ENCODE assay signal across 35 cellular contexts in the genomic region with DNA sequence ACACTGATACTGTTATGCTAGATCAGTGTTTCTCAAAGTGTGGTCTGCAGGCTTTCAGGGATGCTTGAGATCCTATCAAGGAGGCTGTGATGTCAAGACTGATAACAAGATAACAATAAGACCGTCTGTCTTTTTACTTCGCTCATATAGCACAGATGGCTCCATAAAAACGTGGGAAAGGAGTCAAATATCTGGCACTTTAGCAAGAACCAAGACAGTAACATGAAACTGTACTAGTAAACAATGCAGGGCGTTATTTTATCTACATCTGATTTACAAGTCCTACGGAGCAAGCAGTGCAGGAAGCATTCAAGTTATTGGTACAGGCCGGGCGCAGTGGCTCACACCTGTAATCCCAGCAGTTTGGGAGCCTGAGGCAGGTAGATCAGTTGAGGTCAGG. TPM values are rescaled to one million over a fixed set of nuclear protein-coding genes. Genes with fewer than 3 reads are reported as not detected.
"Had no signal": no experiment of that assay in that cellular context is flagged by ENCODE, and none has a peak within 500 bp of the region (broad histone marks: within the 10 kb centered on the region; RNA-seq: fewer than 3 reads in every experiment).

No MANE protein-coding gene starts in this region.

- H3K36me3 ChIP-seq: ascending aorta, cardiac muscle cell, SJCRH30 had no signal

- H3K4me1 ChIP-seq: ascending aorta, SJCRH30 had no signal

- H3K27me3 ChIP-seq: ascending aorta, cardiac muscle cell, SJCRH30 had no signal

- ATAC-seq: activated CD8-positive, alpha-beta T cell treated with anti-CD3 and anti-CD28 coated beads for 36 hours; activated T-cell treated with anti-CD3 and anti-CD28 coated beads, Interleukin-2, amount 50 U/mL, for 72 hours; activated T-helper 17 cell treated with anti-CD3 and anti-CD28 coated beads, Interleukin-2, amount 50 U/mL, for 72 hours; Panc1 had no signal

- H3K9me3 ChIP-seq: SJCRH30 had no signal

- H3K27ac Mint-ChIP-seq: activated CD4-positive, alpha-beta T cell treated with anti-CD3 and anti-CD28 coated beads, Interleukin-2, amount 10 ng/mL, durations not matched to agents 24 days and 14 days; activated CD8-positive, alpha-beta T cell treated with anti-CD3 and anti-CD28 coated beads for 36 hours; activated naive CD8-positive, alpha-beta T cell treated with anti-CD3 and anti-CD28 coated beads, Interleukin-2, amount 10 ng/mL, durations not matched to agents 7 days and 5 days; activated T-cell treated with anti-CD3 and anti-CD28 coated beads, Interleukin-2, amount 50 U/mL, for 72 hours; activated T-helper 17 cell treated with anti-CD3 and anti-CD28 coated beads, Interleukin-2, amount 50 U/mL, for 72 hours had no signal

- H3K4me3 Mint-ChIP-seq: activated CD4-positive, alpha-beta T cell treated with anti-CD3 and anti-CD28 coated beads, Interleukin-2, amount 10 ng/mL, durations not matched to agents 24 days and 14 days; activated CD8-positive, alpha-beta T cell treated with anti-CD3 and anti-CD28 coated beads for 36 hours; activated naive CD8-positive, alpha-beta T cell treated with anti-CD3 and anti-CD28 coated beads, Interleukin-2, amount 10 ng/mL, durations not matched to agents 7 days and 5 days; activated T-cell treated with anti-CD3 and anti-CD28 coated beads, Interleukin-2, amount 50 U/mL, for 72 hours; activated T-helper 17 cell treated with anti-CD3 and anti-CD28 coated beads, Interleukin-2, amount 50 U/mL, for 72 hours; central memory CD8-positive, alpha-beta T cell had no signal

- H3K9me3 Mint-ChIP-seq: activated CD4-positive, alpha-beta T cell treated with anti-CD3 and anti-CD28 coated beads, Interleukin-2, amount 10 ng/mL, durations not matched to agents 24 days and 14 days; activated naive CD8-positive, alpha-beta T cell treated with anti-CD3 and anti-CD28 coated beads, Interleukin-2, amount 10 ng/mL, durations not matched to agents 7 days and 5 days; activated T-helper 17 cell treated with anti-CD3 and anti-CD28 coated beads, Interleukin-2, amount 50 U/mL, for 72 hours; central memory CD8-positive, alpha-beta T cell had no signal

- H3K9ac ChIP-seq: KMS-11 had no signal

- H3K27ac ChIP-seq: ascending aorta, cardiac muscle cell, KMS-11, SJCRH30, SK-N-MC had no signal

- DNase-seq: activated CD4-positive, alpha-beta T cell treated with anti-CD3 and anti-CD28 coated beads, Interleukin-2, amount 10 ng/mL, durations not matched to agents 24 days and 14 days; activated CD4-positive, alpha-beta T cell treated with anti-CD3 and anti-CD28 coated beads, Interleukin-2, amount 50 U/mL, for 4 hours; activated CD8-positive, alpha-beta T cell treated with anti-CD3 and anti-CD28 coated beads for 36 hours; activated effector memory CD4-positive, alpha-beta T cell treated with anti-CD3 and anti-CD28 coated beads, Interleukin-2, amount 50 U/mL, for 16 hours; activated naive CD4-positive, alpha-beta T cell; activated naive CD4-positive, alpha-beta T cell treated with anti-CD3 and anti-CD28 coated beads, Interleukin-2, amount 50 U/mL, for 16 hours; activated naive CD8-positive, alpha-beta T cell treated with anti-CD3 and anti-CD28 coated beads, Interleukin-2, amount 10 ng/mL, durations not matched to agents 7 days and 5 days; activated T-cell treated with anti-CD3 and anti-CD28 coated beads, Interleukin-2, amount 50 U/mL, for 1 hour; activated T-cell treated with anti-CD3 and anti-CD28 coated beads, Interleukin-2, amount 50 U/mL, for 72 hours; amygdala; NCI-H1092 treated with DMSO at 0.1 percent for 48 hours; NCI-H1417; NCI-H146; NCI-H187; NCI-H2029 treated with DMSO at 0.1 percent for 48 hours; NCI-H510A treated with DMSO at 0.1 percent for 48 hours; NCI-H526 treated with DMSO at 0.1 percent for 48 hours; NCI-H774; SHP77; SJCRH30; T1000 had no signal

- H3K4me1 Mint-ChIP-seq: activated CD4-positive, alpha-beta T cell treated with anti-CD3 and anti-CD28 coated beads, Interleukin-2, amount 10 ng/mL, durations not matched to agents 24 days and 14 days; activated naive CD8-positive, alpha-beta T cell treated with anti-CD3 and anti-CD28 coated beads, Interleukin-2, amount 10 ng/mL, durations not matched to agents 7 days and 5 days; activated T-helper 17 cell treated with anti-CD3 and anti-CD28 coated beads, Interleukin-2, amount 50 U/mL, for 72 hours; central memory CD8-positive, alpha-beta T cell had no signal

- H3K4me3 ChIP-seq: ascending aorta, cardiac muscle cell, SJCRH30, SK-N-MC had no signal

- H3K36me3 Mint-ChIP-seq: activated naive CD8-positive, alpha-beta T cell treated with anti-CD3 and anti-CD28 coated beads, Interleukin-2, amount 10 ng/mL, durations not matched to agents 7 days and 5 days had no signal

- H3K4me2 ChIP-seq: KMS-11 had no signal

RNA-seq across cellular contexts. Expression of gene SPRR3, which starts 3.6 kb away (rescaled TPM):
- total RNA-seq: activated CD4-positive, alpha-beta T cell treated with anti-CD3 and anti-CD28 coated beads, Interleukin-2, amount 10 ng/mL, durations not matched to agents 24 days and 14 days; activated CD8-positive, alpha-beta memory T cell treated with anti-CD3 and anti-CD28 coated beads for 36 hours; activated CD8-positive, alpha-beta T cell treated with anti-CD3 and anti-CD28 coated beads for 36 hours; activated naive CD8-positive, alpha-beta T cell treated with anti-CD3 and anti-CD28 coated beads, Interleukin-2, amount 10 ng/mL, durations not matched to agents 7 days and 5 days; activated T-cell treated with anti-CD3 and anti-CD28 coated beads, Interleukin-2, amount 50 U/mL, for 72 hours; activated T-helper 17 cell treated with anti-CD3 and anti-CD28 coated beads, Interleukin-2, amount 50 U/mL, for 72 hours; cardiac muscle cell; LHCN-M2; M059J; RPMI7951; SJCRH30; T-helper 1 cell treated with Interleukin-12 subunit alpha and Interleukin-12 subunit beta and Interleukin-4 antibody, amounts not matched to agents 30 ng/mL and 1 ng/mL, for 36 hours; T-helper 2 cell treated with Interferon-gamma antibody and Interleukin-4, amounts not matched to agents 100 ng/mL and 5 ng/mL, for 36 hours had no signal
- polyA plus RNA-seq: cardiac muscle cell had no signal

RNA-seq across cellular contexts. Expression of gene SPRR1A, which starts 14.0 kb away (rescaled TPM):
- total RNA-seq: activated CD4-positive, alpha-beta T cell treated with anti-CD3 and anti-CD28 coated beads, Interleukin-2, amount 10 ng/mL, durations not matched to agents 24 days and 14 days; activated CD8-positive, alpha-beta memory T cell treated with anti-CD3 and anti-CD28 coated beads for 36 hours; activated CD8-positive, alpha-beta T cell treated with anti-CD3 and anti-CD28 coated beads for 36 hours; activated naive CD8-positive, alpha-beta T cell treated with anti-CD3 and anti-CD28 coated beads, Interleukin-2, amount 10 ng/mL, durations not matched to agents 7 days and 5 days; activated T-cell treated with anti-CD3 and anti-CD28 coated beads, Interleukin-2, amount 50 U/mL, for 72 hours; activated T-helper 17 cell treated with anti-CD3 and anti-CD28 coated beads, Interleukin-2, amount 50 U/mL, for 72 hours; ascending aorta; cardiac muscle cell; LHCN-M2; M059J; RPMI7951; SJCRH30; T-helper 1 cell treated with Interleukin-12 subunit alpha and Interleukin-12 subunit beta and Interleukin-4 antibody, amounts not matched to agents 30 ng/mL and 1 ng/mL, for 36 hours; T-helper 2 cell treated with Interferon-gamma antibody and Interleukin-4, amounts not matched to agents 100 ng/mL and 5 ng/mL, for 36 hours had no signal
- polyA plus RNA-seq: cardiac muscle cell had no signal

RNA-seq across cellular contexts. Expression of gene SPRR4, which starts 27.5 kb away (rescaled TPM):
- total RNA-seq: activated CD4-positive, alpha-beta T cell treated with anti-CD3 and anti-CD28 coated beads, Interleukin-2, amount 10 ng/mL, durations not matched to agents 24 days and 14 days; activated CD8-positive, alpha-beta memory T cell treated with anti-CD3 and anti-CD28 coated beads for 36 hours; activated CD8-positive, alpha-beta T cell treated with anti-CD3 and anti-CD28 coated beads for 36 hours; activated naive CD8-positive, alpha-beta T cell treated with anti-CD3 and anti-CD28 coated beads, Interleukin-2, amount 10 ng/mL, durations not matched to agents 7 days and 5 days; activated T-cell treated with anti-CD3 and anti-CD28 coated beads, Interleukin-2, amount 50 U/mL, for 72 hours; activated T-helper 17 cell treated with anti-CD3 and anti-CD28 coated beads, Interleukin-2, amount 50 U/mL, for 72 hours; ascending aorta; cardiac muscle cell; LHCN-M2; M059J; RPMI7951; SJCRH30; T-helper 1 cell treated with Interleukin-12 subunit alpha and Interleukin-12 subunit beta and Interleukin-4 antibody, amounts not matched to agents 30 ng/mL and 1 ng/mL, for 36 hours; T-helper 2 cell treated with Interferon-gamma antibody and Interleukin-4, amounts not matched to agents 100 ng/mL and 5 ng/mL, for 36 hours had no signal
- polyA plus RNA-seq: adipose tissue, cardiac muscle cell had no signal

RNA-seq across cellular contexts. Expression of gene SPRR1B, which starts 33.1 kb away (rescaled TPM):
- total RNA-seq: activated CD4-positive, alpha-beta T cell treated with anti-CD3 and anti-CD28 coated beads, Interleukin-2, amount 10 ng/mL, durations not matched to agents 24 days and 14 days; activated CD8-positive, alpha-beta memory T cell treated with anti-CD3 and anti-CD28 coated beads for 36 hours; activated CD8-positive, alpha-beta T cell treated with anti-CD3 and anti-CD28 coated beads for 36 hours; activated naive CD8-positive, alpha-beta T cell treated with anti-CD3 and anti-CD28 coated beads, Interleukin-2, amount 10 ng/mL, durations not matched to agents 7 days and 5 days; activated T-cell treated with anti-CD3 and anti-CD28 coated beads, Interleukin-2, amount 50 U/mL, for 72 hours; activated T-helper 17 cell treated with anti-CD3 and anti-CD28 coated beads, Interleukin-2, amount 50 U/mL, for 72 hours; ascending aorta; cardiac muscle cell; LHCN-M2; M059J; RPMI7951; SJCRH30; T-helper 1 cell treated with Interleukin-12 subunit alpha and Interleukin-12 subunit beta and Interleukin-4 antibody, amounts not matched to agents 30 ng/mL and 1 ng/mL, for 36 hours; T-helper 2 cell treated with Interferon-gamma antibody and Interleukin-4, amounts not matched to agents 100 ng/mL and 5 ng/mL, for 36 hours had no signal
- polyA plus RNA-seq: cardiac muscle cell had no signal

RNA-seq across cellular contexts. Expression of gene SPRR2D, which starts 43.0 kb away (rescaled TPM):
- total RNA-seq: activated CD4-positive, alpha-beta T cell treated with anti-CD3 and anti-CD28 coated beads, Interleukin-2, amount 10 ng/mL, durations not matched to agents 24 days and 14 days; activated CD8-positive, alpha-beta memory T cell treated with anti-CD3 and anti-CD28 coated beads for 36 hours; activated CD8-positive, alpha-beta T cell treated with anti-CD3 and anti-CD28 coated beads for 36 hours; activated naive CD8-positive, alpha-beta T cell treated with anti-CD3 and anti-CD28 coated beads, Interleukin-2, amount 10 ng/mL, durations not matched to agents 7 days and 5 days; activated T-cell treated with anti-CD3 and anti-CD28 coated beads, Interleukin-2, amount 50 U/mL, for 72 hours; activated T-helper 17 cell treated with anti-CD3 and anti-CD28 coated beads, Interleukin-2, amount 50 U/mL, for 72 hours; ascending aorta; cardiac muscle cell; LHCN-M2; M059J; RPMI7951; SJCRH30; T-helper 1 cell treated with Interleukin-12 subunit alpha and Interleukin-12 subunit beta and Interleukin-4 antibody, amounts not matched to agents 30 ng/mL and 1 ng/mL, for 36 hours; T-helper 2 cell treated with Interferon-gamma antibody and Interleukin-4, amounts not matched to agents 100 ng/mL and 5 ng/mL, for 36 hours had no signal
- polyA plus RNA-seq: cardiac muscle cell had no signal
